18 cellular contexts compared by ENCODE assay signal in the genomic region with DNA sequence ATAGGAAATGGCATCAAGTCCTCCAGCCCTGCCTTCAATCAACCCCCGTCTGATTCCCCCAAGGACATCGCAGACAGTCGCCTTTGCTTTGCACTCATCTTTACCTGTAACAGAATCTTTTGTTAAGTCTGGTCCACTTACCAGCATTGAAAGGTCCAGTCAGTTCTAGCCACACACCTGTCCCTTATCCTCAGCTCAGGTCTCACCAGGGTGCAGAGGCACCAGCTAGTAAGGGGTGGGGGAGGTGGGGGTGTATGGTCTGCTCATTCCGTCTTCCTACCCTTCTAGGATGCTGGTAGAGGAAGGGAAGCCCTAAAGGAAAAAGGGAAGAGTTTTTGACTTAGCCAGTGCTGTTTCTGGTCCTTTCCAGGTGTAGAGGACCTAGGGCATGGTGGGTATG.
A peak's percentile ranks its signal among the peaks of the same experiment; 100 is the strongest.
DNase-seq lines count a peak whose midpoint lies in the region; ATAC-seq and TF ChIP-seq lines count a peak whose summit lies in the region.
"Had no signal": no experiment of that assay in that cellular context is flagged by ENCODE, and none has a peak within 500 bp of the region (broad histone marks: within the 10 kb centered on the region; RNA-seq: fewer than 3 reads in every experiment).

No MANE protein-coding gene starts in this region.

- no peaks in the 10 kb centered on the region for H3K4me1 ChIP-seq in endodermal cell (ENCODE audit: control insufficient read depth, insufficient read depth, low read length)
- H3K4me1 ChIP-seq in vagina: no peaks in the 10 kb centered on the region
- H3K4me1 ChIP-seq in sigmoid colon: no peaks in the 10 kb centered on the region
- H3K4me1 ChIP-seq: HAP-1 had no signal

- H3K9me3 ChIP-seq in endodermal cell (ENCODE audit: control insufficient read depth, low read length) (peaks cover 80% of the 10 kb centered on the region), vagina (no peaks in the 10 kb centered on the region), sigmoid colon (peaks cover 0 to 2% (median 0%) of the 10 kb centered on the region in 4 donors)
- H3K9me3 ChIP-seq: HAP-1 had no signal

- H3K4me3 Mint-ChIP-seq in natural killer cell (no peak overlapping the region), endodermal cell (no peak overlapping the region)
- no peak overlapping the region for H3K4me3 Mint-ChIP-seq in natural killer cell treated with Interleukin-12 subunit alpha and Interleukin-12 subunit beta and Interleukin-15 and Interleukin-18, amount 100 ng/mL, for 72 hours
- H3K4me3 Mint-ChIP-seq: CD4-positive, alpha-beta memory T cell; HFFc6 had no signal

- intact Hi-C loops in natural killer cell (cut with micrococcal nuclease) (no loop called here), vagina (cut with DNase I) (no loop called here), sigmoid colon (cut with DNase I) (no loop called here)

- H3K27me3 ChIP-seq in endodermal cell (ENCODE audit: control insufficient read depth, insufficient read depth, low read length, poor library complexity, severe bottlenecking): no peaks in the 10 kb centered on the region
- no peaks in the 10 kb centered on the region for H3K27me3 ChIP-seq in vagina
- peaks cover 0 to 25% (median 0%) of the 10 kb centered on the region in 3 donors for H3K27me3 ChIP-seq in sigmoid colon

- no peak for TF ChIP-seq EP300 in sigmoid colon (IDR thresholded peaks at IDR 0.05)

- H3K27ac Mint-ChIP-seq in natural killer cell (no peak overlapping the region), endodermal cell (no peak overlapping the region)
- no peak overlapping the region for H3K27ac Mint-ChIP-seq in natural killer cell treated with Interleukin-12 subunit alpha and Interleukin-12 subunit beta and Interleukin-15 and Interleukin-18, amount 100 ng/mL, for 72 hours
- H3K27ac Mint-ChIP-seq: CD4-positive, alpha-beta memory T cell; HFFc6 had no signal

- WGBS in endodermal cell (ENCODE audit: insufficient coverage in 1 of 2, insufficient read length in 1 of 2), 2 experiments: 90 to 95% methylated on average over 2 to 4 of the region's 4 CpGs
- 87 to 90% methylated on average over 4 of the region's 4 CpGs for WGBS in sigmoid colon, 2 donors

- TF ChIP-seq POLR2A in vagina (IDR thresholded peaks at IDR 0.05) (no peak), sigmoid colon (IDR thresholded peaks at IDR 0.05) (no peak)

- H3K27ac ChIP-seq in endodermal cell (ENCODE audit: low read depth, low read length) (no peak overlapping the region), vagina (no peak overlapping the region), sigmoid colon (no peak overlapping the region)

- H3K4me1 Mint-ChIP-seq in natural killer cell: no peaks in the 10 kb centered on the region
- H3K4me1 Mint-ChIP-seq in natural killer cell treated with Interleukin-12 subunit alpha and Interleukin-12 subunit beta and Interleukin-15 and Interleukin-18, amount 100 ng/mL, for 72 hours (ENCODE audit: low read depth in 2 of 2): no peaks in the 10 kb centered on the region
- peaks cover 6% of the 10 kb centered on the region for H3K4me1 Mint-ChIP-seq in endodermal cell
- H3K4me1 Mint-ChIP-seq: CD4-positive, alpha-beta memory T cell had no signal

- H3K9me3 Mint-ChIP-seq in natural killer cell (no peaks in the 10 kb centered on the region), endodermal cell (peaks cover 69% of the 10 kb centered on the region)
- H3K9me3 Mint-ChIP-seq in natural killer cell treated with Interleukin-12 subunit alpha and Interleukin-12 subunit beta and Interleukin-15 and Interleukin-18, amount 100 ng/mL, for 72 hours: peaks cover 5% of the 10 kb centered on the region

- TF ChIP-seq CTCF in natural killer cell (IDR thresholded peaks at IDR 0.05) (no peak), endodermal cell (conservative IDR thresholded peaks at IDR 0.05) (no peak), vagina (IDR thresholded peaks at IDR 0.05) (no peak), sigmoid colon (IDR thresholded peaks at IDR 0.05) (no peak)

- H3K9ac ChIP-seq in endodermal cell (ENCODE audit: extremely low read depth, low read length, poor library complexity, severe bottlenecking): no peak overlapping the region

- peak overlapping the region; percentile 37 for H3K4me3 ChIP-seq in endodermal cell (ENCODE audit: low read length)
- H3K4me3 ChIP-seq in vagina: no peak overlapping the region
- no peak overlapping the region for H3K4me3 ChIP-seq in sigmoid colon
- H3K4me3 ChIP-seq: HAP-1 had no signal

- H3K36me3 ChIP-seq in endodermal cell (ENCODE audit: control insufficient read depth, insufficient read depth, low read length) (no peaks in the 10 kb centered on the region), vagina (no peaks in the 10 kb centered on the region), sigmoid colon (no peaks in the 10 kb centered on the region)
- H3K36me3 ChIP-seq: HAP-1 had no signal

- H3K27me3 Mint-ChIP-seq in natural killer cell (ENCODE audit: low read depth in 2 of 2) (peaks cover 24 to 67% of the 10 kb centered on the region in 2 donors), endodermal cell (ENCODE audit: insufficient read depth) (peaks cover 7% of the 10 kb centered on the region)
- H3K27me3 Mint-ChIP-seq in natural killer cell treated with Interleukin-12 subunit alpha and Interleukin-12 subunit beta and Interleukin-15 and Interleukin-18, amount 100 ng/mL, for 72 hours: peaks cover 36 to 59% of the 10 kb centered on the region in 2 donors

- H3K36me3 Mint-ChIP-seq in natural killer cell: no peaks in the 10 kb centered on the region
- H3K36me3 Mint-ChIP-seq in natural killer cell treated with Interleukin-12 subunit alpha and Interleukin-12 subunit beta and Interleukin-15 and Interleukin-18, amount 100 ng/mL, for 72 hours: peaks cover 6% of the 10 kb centered on the region
- H3K36me3 Mint-ChIP-seq in endodermal cell (ENCODE audit: low read depth): peaks cover 33% of the 10 kb centered on the region
- H3K36me3 Mint-ChIP-seq: CD4-positive, alpha-beta memory T cell had no signal

- no peak for ATAC-seq in natural killer cell
- no peak for ATAC-seq in natural killer cell treated with Interleukin-12 subunit alpha and Interleukin-12 subunit beta and Interleukin-15 and Interleukin-18, amount 100 ng/mL, for 72 hours

- DNase-seq in natural killer cell (peak; percentile 0), endodermal cell (no peak), mesenteric fat pad (ENCODE audit: low spot score) (peak; percentile 9), vagina (ENCODE audit: extremely low spot score in 2 of 2) (peak; percentile 54 to 61), sigmoid colon (no peak), NCI-H345 (lab: John Stamatoyannopoulos, UW) (no peak)
- no peak for DNase-seq in natural killer cell treated with Interleukin-12 subunit alpha and Interleukin-12 subunit beta and Interleukin-15 and Interleukin-18, amount 100 ng/mL, for 72 hours (ENCODE audit: low spot score)
- DNase-seq in stimulated activated CD4-positive, alpha-beta T cell treated with anti-CD3 and anti-CD28 coated beads, Interleukin-1b, Interleukin-23, amount 100 ng/mL, for 48 hours: no peak
- DNase-seq: C1 segment of cervical spinal cord; Calu3; CD4-positive, alpha-beta memory T cell; COR-L47; DMS53; DMS79 treated with DMSO at 0.1 percent for 48 hours; GF-D8; GOT3; HFFc6 had no signal

Comparison
In these comparisons a context has a peak if more than half of its experiments do, and no peak if none do; other contexts are left out.
1. DNase-seq: peak in natural killer cell (single experiment), mesenteric fat pad (single experiment) and vagina (2 of 2); none in natural killer cell treated with Interleukin-12 subunit alpha and Interleukin-12 subunit beta and Interleukin-15 and Interleukin-18, amount 100 ng/mL, for 72 hours (single experiment), endodermal cell (single experiment), sigmoid colon (single experiment), NCI-H345 (single experiment) and stimulated activated CD4-positive, alpha-beta T cell treated with anti-CD3 and anti-CD28 coated beads, Interleukin-1b, Interleukin-23, amount 100 ng/mL, for 48 hours (single experiment).